8 cellular contexts compared by ENCODE assay signal in the genomic region with DNA sequence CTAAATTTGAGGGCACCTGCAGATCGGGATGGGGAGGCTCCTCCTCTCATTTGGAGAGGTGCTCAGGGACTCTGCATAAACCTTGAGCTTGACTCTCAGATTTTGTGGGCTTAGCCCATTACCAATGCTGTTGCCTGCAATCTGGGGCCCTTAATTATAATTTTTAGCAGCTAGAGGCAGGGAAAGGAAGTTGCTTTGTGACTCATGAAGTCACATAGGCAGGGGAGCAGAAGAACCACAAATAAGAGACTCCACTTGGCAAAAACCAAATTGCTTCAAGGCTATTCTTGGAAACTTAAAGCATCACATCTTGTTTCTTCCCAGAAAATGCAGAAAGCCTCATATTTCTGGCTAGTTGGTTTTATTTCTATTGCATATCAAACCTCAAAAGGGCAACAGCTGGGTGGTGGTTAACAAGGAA. TPM values are rescaled to one million over a fixed set of nuclear protein-coding genes. Genes with fewer than 3 reads are reported as not detected.
DNase-seq lines count a peak whose midpoint lies in the region; ATAC-seq and TF ChIP-seq lines count a peak whose summit lies in the region.
"Had no signal": no experiment of that assay in that cellular context is flagged by ENCODE, and none has a peak within 500 bp of the region (broad histone marks: within the 10 kb centered on the region; RNA-seq: fewer than 3 reads in every experiment).

No MANE protein-coding gene starts in this region.

- no peak for ATAC-seq in HG03460 (IDR thresholded peaks at IDR 0.05; ENCODE audit: unreplicated experiment)

- H3K27ac ChIP-seq in H9 (ENCODE audit: insufficient read length, low read depth, low read length) (no peak overlapping the region), esophagus squamous epithelium (peak overlapping the region in 3 of 4 donors; percentile 74 to 84 (median 78))

- no peak overlapping the region for H3K27ac Mint-ChIP-seq in H9
- peak overlapping the region; percentile 92 for H3K27ac Mint-ChIP-seq in stimulated activated naive CD8-positive, alpha-beta T cell treated with anti-CD3 and anti-CD28 coated beads, Interleukin-15, Interleukin-2, amounts not matched to agents 100 ng/mL and 50 ng/mL, for 24 hours

- H3K36me3 ChIP-seq in esophagus squamous epithelium = peaks cover 0 to 4% (median 0%) of the 10 kb centered on the region in 3 donors

- H4K91ac ChIP-seq in H9 (ENCODE audit: insufficient read length, low read depth, low read length) = no peak overlapping the region

- H3K9me3 ChIP-seq in H9 (ENCODE audit: control insufficient read depth, low read depth, low read length) (no peaks in the 10 kb centered on the region), esophagus squamous epithelium (no peaks in the 10 kb centered on the region)

- DNase-seq in H9 (no peak), SIG-M5 treated with dmso at 0.1 percent for 504 hours (lab: John Stamatoyannopoulos, UW; ENCODE audit: unreplicated experiment) (peak; percentile 72), esophagus squamous epithelium (lab: John Stamatoyannopoulos, UW) (no peak), DMS114 treated with DMSO at 0.1 percent for 48 hours (lab: John Stamatoyannopoulos, UW; ENCODE audit: unreplicated experiment) (no peak), NCI-H2107 (lab: John Stamatoyannopoulos, UW) (no peak)
- DNase-seq: activated CD4-positive, CD25-positive, alpha-beta regulatory T cell treated with anti-CD3 and anti-CD28 coated beads, Interleukin-2, amount 50 U/mL, for 72 hours had no signal

- no peaks in the 10 kb centered on the region; a peak in 1 of 5 replicates for H3K9me3 Mint-ChIP-seq in H9
- H3K9me3 Mint-ChIP-seq in stimulated activated naive CD8-positive, alpha-beta T cell treated with anti-CD3 and anti-CD28 coated beads, Interleukin-15, Interleukin-2, amounts not matched to agents 100 ng/mL and 50 ng/mL, for 24 hours = no peaks in the 10 kb centered on the region

- H3K4me3 Mint-ChIP-seq in H9 = no peak overlapping the region
- H3K4me3 Mint-ChIP-seq in stimulated activated naive CD8-positive, alpha-beta T cell treated with anti-CD3 and anti-CD28 coated beads, Interleukin-15, Interleukin-2, amounts not matched to agents 100 ng/mL and 50 ng/mL, for 24 hours = peak overlapping the region; percentile 67

- no peak overlapping the region for H2BK15ac ChIP-seq in H9 (ENCODE audit: low read depth, low read length)

- peaks cover 1% of the 10 kb centered on the region; the same call in 1 of the 2 replicates for H3K27me3 Mint-ChIP-seq in H9 (ENCODE audit: low read depth)
- no peaks in the 10 kb centered on the region for H3K27me3 Mint-ChIP-seq in stimulated activated naive CD8-positive, alpha-beta T cell treated with anti-CD3 and anti-CD28 coated beads, Interleukin-15, Interleukin-2, amounts not matched to agents 100 ng/mL and 50 ng/mL, for 24 hours

- no peak overlapping the region for H3K4me2 ChIP-seq in H9 (ENCODE audit: insufficient read depth, insufficient read length, low read length)

- H3K56ac ChIP-seq in H9 (ENCODE audit: insufficient read length, low read depth, low read length) = no peak overlapping the region

- no peaks in the 10 kb centered on the region for H3K4me1 ChIP-seq in H9 (ENCODE audit: insufficient read depth, low read length)
- peaks cover 0 to 55% (median 34%) of the 10 kb centered on the region in 3 donors for H3K4me1 ChIP-seq in esophagus squamous epithelium

- H3K27me3 ChIP-seq in H9 (ENCODE audit: insufficient read depth, low read length) (no peaks in the 10 kb centered on the region), esophagus squamous epithelium (no peaks in the 10 kb centered on the region)

- no peak overlapping the region for H2BK12ac ChIP-seq in H9 (ENCODE audit: insufficient read length, low read depth, low read length)

- H2BK5ac ChIP-seq in H9 (ENCODE audit: insufficient read length, low read length) = no peak overlapping the region

- H3K4ac ChIP-seq in H9 (ENCODE audit: low read depth, low read length) = no peak overlapping the region

- no peak overlapping the region for H2BK120ac ChIP-seq in H9 (ENCODE audit: low read depth, low read length, poor library complexity, severe bottlenecking)

- H3K4me1 Mint-ChIP-seq in H9 = no peaks in the 10 kb centered on the region
- H3K4me1 Mint-ChIP-seq in stimulated activated naive CD8-positive, alpha-beta T cell treated with anti-CD3 and anti-CD28 coated beads, Interleukin-15, Interleukin-2, amounts not matched to agents 100 ng/mL and 50 ng/mL, for 24 hours (ENCODE audit: low read depth) = peaks cover 75% of the 10 kb centered on the region

- H2BK20ac ChIP-seq in H9 (ENCODE audit: low read depth, low read length, poor library complexity, severe bottlenecking) = no peak overlapping the region

- no peak overlapping the region for H3K4me3 ChIP-seq in esophagus squamous epithelium

- H3K14ac ChIP-seq in H9 (ENCODE audit: insufficient read depth, low read length) = 0 out of 2 replicates have a peak overlapping the region, but pooled peaks have one; percentile 14

- no peak overlapping the region for H3K23ac ChIP-seq in H9 (ENCODE audit: insufficient read length, low read depth, low read length)

- H2AK5ac ChIP-seq in H9 (ENCODE audit: insufficient read length, low read length) = no peak overlapping the region

- no peaks in the 10 kb centered on the region for H4K20me1 ChIP-seq in H9 (ENCODE audit: control insufficient read depth, insufficient read depth, insufficient read length)

- WGBS in H9 (ENCODE audit: extremely low coverage, insufficient read length, low lambda C conversion rate) = no CpG with 5 or more reads among the region's 1 CpG
- 29 to 60% methylated on average over 1 of the region's 1 CpG for WGBS in esophagus squamous epithelium, 2 donors

- no peaks in the 10 kb centered on the region for H3K23me2 ChIP-seq in H9 (ENCODE audit: insufficient read length, low read depth, low read length, poor library complexity, severe bottlenecking)

- intact Hi-C loops in esophagus squamous epithelium (cut with DNase I) = no loop called here

- TF ChIP-seq CTCF in H9 (conservative IDR thresholded peaks at IDR 0.05) (no peak), esophagus squamous epithelium (IDR thresholded peaks at IDR 0.05) (no peak)

- no peak for TF ChIP-seq POLR2A in esophagus squamous epithelium (IDR thresholded peaks at IDR 0.05)

- H2AFZ ChIP-seq in H9 (ENCODE audit: low read length) = no peak overlapping the region

- H3T11ph ChIP-seq in H9 (ENCODE audit: low read length) = no peak overlapping the region

- no peak overlapping the region for H3K9ac ChIP-seq in H9 (ENCODE audit: extremely low read depth, insufficient read length, low read length)

- H3K79me2 ChIP-seq in H9 (ENCODE audit: insufficient read depth, low read length) = no peaks in the 10 kb centered on the region

- no peak overlapping the region for H3K18ac ChIP-seq in H9 (ENCODE audit: insufficient read length, low read depth, low read length)

- H4K5ac ChIP-seq in H9 (ENCODE audit: insufficient read length, low read depth, low read length) = no peak overlapping the region

- no peak overlapping the region for H4K8ac ChIP-seq in H9 (replicated peaks; ENCODE audit: insufficient read length, low read depth, low read length)

- no peaks in the 10 kb centered on the region for H3K79me1 ChIP-seq in H9 (ENCODE audit: insufficient read depth, low read depth, low read length, poor library complexity, severe bottlenecking)

- H3K36me3 Mint-ChIP-seq in H9 (ENCODE audit: insufficient read depth in 1 of 3, low read depth in 3 of 3) = no peaks in the 10 kb centered on the region; a peak in 1 of 7 replicates
- H3K36me3 Mint-ChIP-seq in stimulated activated naive CD8-positive, alpha-beta T cell treated with anti-CD3 and anti-CD28 coated beads, Interleukin-15, Interleukin-2, amounts not matched to agents 100 ng/mL and 50 ng/mL, for 24 hours (ENCODE audit: low read depth) = peaks cover 33% of the 10 kb centered on the region

RNA-seq across cellular contexts. Expression of a gene that starts 46.9 kb away (rescaled TPM):
- 4.7 and 6.0 TPM in 2 replicates for total RNA-seq in H9 (2021)
- total RNA-seq in esophagus squamous epithelium = 10 to 100 TPM; 10.1 to 49.0 (median 19.8) TPM
